Comparison of ENCODE assay signal across 35 cellular contexts in genomic region chr2:116716444-116716843, GRCh38.
"Had no signal": no experiment of that assay in that cellular context is flagged by ENCODE, and none has a peak within 500 bp of the region (broad histone marks: within the 10 kb centered on the region; RNA-seq: fewer than 3 reads in every experiment).

No MANE protein-coding gene starts in this region.

- H3K27me3 ChIP-seq: adrenal gland, breast epithelium, dorsolateral prefrontal cortex, esophagus muscularis mucosa, foreskin keratinocyte, gastrocnemius medialis, heart left ventricle had no signal

- H3K4me3 ChIP-seq: adrenal gland, breast epithelium, coronary artery, dorsolateral prefrontal cortex, esophagus muscularis mucosa, gastrocnemius medialis, heart left ventricle had no signal

- H3K4me1 ChIP-seq: adrenal gland, breast epithelium, esophagus muscularis mucosa, foreskin keratinocyte, gastrocnemius medialis, heart left ventricle had no signal

- H3K27ac ChIP-seq: adrenal gland, breast epithelium, coronary artery, dorsolateral prefrontal cortex, esophagus muscularis mucosa, foreskin keratinocyte, gastrocnemius medialis, heart left ventricle had no signal

- H3K9me3 Mint-ChIP-seq: brain, endodermal cell had no signal

- H3K27me3 Mint-ChIP-seq: activated CD4-positive, alpha-beta memory T cell treated with anti-CD3 and anti-CD28 coated beads for 36 hours; activated CD4-positive, alpha-beta T cell treated with anti-CD3 and anti-CD28 coated beads for 36 hours; activated CD4-positive, alpha-beta T cell treated with anti-CD3 and anti-CD28 coated beads, Interleukin-2, amount 10 ng/mL, durations not matched to agents 24 days and 14 days; activated CD8-positive, alpha-beta memory T cell treated with anti-CD3 and anti-CD28 coated beads, Interleukin-2, amount 10 ng/mL, durations not matched to agents 7 days and 5 days; activated naive CD4-positive, alpha-beta T cell treated with anti-CD3 and anti-CD28 coated beads, Interleukin-2, amount 50 U/mL, for 24 hours; activated naive CD8-positive, alpha-beta T cell treated with anti-CD3 and anti-CD28 coated beads for 36 hours; activated naive CD8-positive, alpha-beta T cell treated with anti-CD3 and anti-CD28 coated beads, Interleukin-2, amount 50 U/mL, for 24 hours; central memory CD8-positive, alpha-beta T cell; dendritic cell treated with granulocyte-macrophage colony-stimulating factor and Interleukin-4, amounts not matched to agents 40 ng/mL and 50 ng/mL, for 4 days had no signal

- H3K36me3 ChIP-seq: adrenal gland, breast epithelium, esophagus muscularis mucosa, gastrocnemius medialis, heart left ventricle had no signal

- H3K9me3 ChIP-seq: adrenal gland, breast epithelium, esophagus muscularis mucosa, gastrocnemius medialis had no signal

- H3K27ac Mint-ChIP-seq: activated CD4-positive, alpha-beta memory T cell treated with anti-CD3 and anti-CD28 coated beads for 36 hours; activated CD4-positive, alpha-beta T cell treated with anti-CD3 and anti-CD28 coated beads for 36 hours; activated CD4-positive, alpha-beta T cell treated with anti-CD3 and anti-CD28 coated beads, Interleukin-2, amount 10 ng/mL, durations not matched to agents 24 days and 14 days; activated CD8-positive, alpha-beta memory T cell treated with anti-CD3 and anti-CD28 coated beads, Interleukin-2, amount 10 ng/mL, durations not matched to agents 7 days and 5 days; activated CD8-positive, alpha-beta T cell treated with anti-CD3 and anti-CD28 coated beads, Interleukin-2, amount 10 ng/mL, durations not matched to agents 7 days and 5 days; activated naive CD4-positive, alpha-beta T cell treated with anti-CD3 and anti-CD28 coated beads for 36 hours; activated naive CD4-positive, alpha-beta T cell treated with anti-CD3 and anti-CD28 coated beads, Interleukin-2, amount 50 U/mL, for 24 hours; activated naive CD8-positive, alpha-beta T cell treated with anti-CD3 and anti-CD28 coated beads for 36 hours; activated naive CD8-positive, alpha-beta T cell treated with anti-CD3 and anti-CD28 coated beads, Interleukin-2, amount 50 U/mL, for 24 hours; activated T-helper 1 cell treated with anti-CD3 and anti-CD28 coated beads, Interleukin-12 subunit alpha, Interleukin-12 subunit beta, Interleukin-2, Interleukin-4 antibody, amounts not matched to agents 30 ng/mL and 10 ng/mL and 1 ng/mL, durations not matched to agents 14 hours and 24 hours and 36 hours; activated T-helper 2 cell treated with anti-CD3 and anti-CD28 coated beads, Interferon-gamma antibody, Interleukin-2, Interleukin-4, amounts not matched to agents 10 μg/mL and 5 μg/mL and 100 μg/mL, durations not matched to agents 14 hours and 24 hours and 36 hours; brain; dendritic cell treated with granulocyte-macrophage colony-stimulating factor and Interleukin-4, amounts not matched to agents 40 ng/mL and 50 ng/mL, for 4 days; endodermal cell had no signal

- H3K4me3 Mint-ChIP-seq: activated CD4-positive, alpha-beta memory T cell treated with anti-CD3 and anti-CD28 coated beads for 36 hours; activated CD4-positive, alpha-beta T cell treated with anti-CD3 and anti-CD28 coated beads for 36 hours; activated CD4-positive, alpha-beta T cell treated with anti-CD3 and anti-CD28 coated beads, Interleukin-2, amount 10 ng/mL, durations not matched to agents 24 days and 14 days; activated CD8-positive, alpha-beta memory T cell treated with anti-CD3 and anti-CD28 coated beads, Interleukin-2, amount 10 ng/mL, durations not matched to agents 7 days and 5 days; activated CD8-positive, alpha-beta T cell treated with anti-CD3 and anti-CD28 coated beads, Interleukin-2, amount 10 ng/mL, durations not matched to agents 7 days and 5 days; activated naive CD4-positive, alpha-beta T cell treated with anti-CD3 and anti-CD28 coated beads for 36 hours; activated naive CD4-positive, alpha-beta T cell treated with anti-CD3 and anti-CD28 coated beads, Interleukin-2, amount 50 U/mL, for 24 hours; activated naive CD8-positive, alpha-beta T cell treated with anti-CD3 and anti-CD28 coated beads for 36 hours; activated naive CD8-positive, alpha-beta T cell treated with anti-CD3 and anti-CD28 coated beads, Interleukin-2, amount 50 U/mL, for 24 hours; activated T-helper 1 cell treated with anti-CD3 and anti-CD28 coated beads, Interleukin-12 subunit alpha, Interleukin-12 subunit beta, Interleukin-2, Interleukin-4 antibody, amounts not matched to agents 30 ng/mL and 10 ng/mL and 1 ng/mL, durations not matched to agents 14 hours and 24 hours and 36 hours; brain; central memory CD8-positive, alpha-beta T cell; dendritic cell treated with granulocyte-macrophage colony-stimulating factor and Interleukin-4, amounts not matched to agents 40 ng/mL and 50 ng/mL, for 4 days; endodermal cell had no signal

- H3K4me1 Mint-ChIP-seq: activated CD4-positive, alpha-beta T cell treated with anti-CD3 and anti-CD28 coated beads for 36 hours; activated CD4-positive, alpha-beta T cell treated with anti-CD3 and anti-CD28 coated beads, Interleukin-2, amount 10 ng/mL, durations not matched to agents 24 days and 14 days; activated CD8-positive, alpha-beta memory T cell treated with anti-CD3 and anti-CD28 coated beads, Interleukin-2, amount 10 ng/mL, durations not matched to agents 7 days and 5 days; activated naive CD4-positive, alpha-beta T cell treated with anti-CD3 and anti-CD28 coated beads, Interleukin-2, amount 50 U/mL, for 24 hours; activated naive CD8-positive, alpha-beta T cell treated with anti-CD3 and anti-CD28 coated beads for 36 hours; activated naive CD8-positive, alpha-beta T cell treated with anti-CD3 and anti-CD28 coated beads, Interleukin-2, amount 50 U/mL, for 24 hours; brain; central memory CD8-positive, alpha-beta T cell; endodermal cell had no signal

- H3K36me3 Mint-ChIP-seq: activated CD4-positive, alpha-beta memory T cell treated with anti-CD3 and anti-CD28 coated beads for 36 hours; activated CD8-positive, alpha-beta memory T cell treated with anti-CD3 and anti-CD28 coated beads, Interleukin-2, amount 10 ng/mL, durations not matched to agents 7 days and 5 days; activated naive CD4-positive, alpha-beta T cell treated with anti-CD3 and anti-CD28 coated beads, Interleukin-2, amount 50 U/mL, for 24 hours; activated naive CD8-positive, alpha-beta T cell treated with anti-CD3 and anti-CD28 coated beads for 36 hours; brain had no signal

- DNase-seq: activated CD4-positive, alpha-beta memory T cell treated with anti-CD3 and anti-CD28 coated beads for 36 hours; activated CD4-positive, alpha-beta T cell treated with anti-CD3 and anti-CD28 coated beads for 36 hours; activated CD4-positive, alpha-beta T cell treated with anti-CD3 and anti-CD28 coated beads, Interleukin-2, amount 10 ng/mL, durations not matched to agents 24 days and 14 days; activated CD4-positive, CD25-positive, alpha-beta regulatory T cell; activated CD4-positive, CD25-positive, alpha-beta regulatory T cell treated with anti-CD3 and anti-CD28 coated beads, Interleukin-2, amount 50 U/mL, for 72 hours; activated CD8-positive, alpha-beta memory T cell treated with anti-CD3 and anti-CD28 coated beads, Interleukin-2, amount 10 ng/mL, durations not matched to agents 7 days and 5 days; activated CD8-positive, alpha-beta memory T cell treated with anti-CD3 and anti-CD28 coated beads, Interleukin-2, amount 50 U/mL, for 4 hours; activated CD8-positive, alpha-beta T cell treated with anti-CD3 and anti-CD28 coated beads, Interleukin-2, amount 10 ng/mL, durations not matched to agents 7 days and 5 days; activated effector memory CD4-positive, alpha-beta T cell treated with anti-CD3 and anti-CD28 coated beads, Interleukin-2, amount 50 U/mL, for 16 hours; activated naive CD4-positive, alpha-beta T cell treated with anti-CD3 and anti-CD28 coated beads for 36 hours; activated naive CD8-positive, alpha-beta T cell treated with anti-CD3 and anti-CD28 coated beads for 36 hours; activated naive CD8-positive, alpha-beta T cell treated with anti-CD3 and anti-CD28 coated beads, Interleukin-2, amount 50 U/mL, for 24 hours; activated T-cell treated with anti-CD3 and anti-CD28 coated beads, Interleukin-2, amount 50 U/mL, for 1 hour; activated T-cell treated with anti-CD3 and anti-CD28 coated beads, Interleukin-2, amount 50 U/mL, for 48 hours; adrenal gland; amygdala; aorta; dorsolateral prefrontal cortex; effector memory CD4-positive, alpha-beta T cell; endodermal cell; erythroblast; foreskin keratinocyte; gastrocnemius medialis; glutamatergic neuron; heart left ventricle; T-helper 2 cell had no signal

- ATAC-seq: activated CD4-positive, alpha-beta T cell treated with anti-CD3 and anti-CD28 coated beads for 36 hours; activated CD8-positive, alpha-beta memory T cell treated with anti-CD3 and anti-CD28 coated beads, Interleukin-2, amount 10 ng/mL, durations not matched to agents 7 days and 5 days; activated CD8-positive, alpha-beta T cell treated with anti-CD3 and anti-CD28 coated beads, Interleukin-2, amount 10 ng/mL, durations not matched to agents 7 days and 5 days; activated naive CD8-positive, alpha-beta T cell treated with anti-CD3 and anti-CD28 coated beads, Interleukin-2, amount 50 U/mL, for 24 hours; foreskin keratinocyte; gastrocnemius medialis; heart left ventricle had no signal
